In genomic region chr21:43921979-43922945, GRCh38 we compare ENCODE assay signal across 8 cellular contexts. TPM values are rescaled to one million over a fixed set of nuclear protein-coding genes. Genes with fewer than 3 reads are reported as not detected.
DNase-seq lines count a peak whose midpoint lies in the region; ATAC-seq and TF ChIP-seq lines count a peak whose summit lies in the region.

No MANE protein-coding gene starts in this region.

- H4K91ac ChIP-seq in mesenchymal stem cell (ENCODE audit: low read length) = peak overlapping the region; percentile 19

- no peak overlapping the region for H2BK15ac ChIP-seq in mesenchymal stem cell (ENCODE audit: low read depth, poor library complexity, severe bottlenecking)

- no peak overlapping the region for H3K4me2 ChIP-seq in mesenchymal stem cell (ENCODE audit: low read length, poor library complexity, severe bottlenecking)

- H3K4ac ChIP-seq in mesenchymal stem cell (ENCODE audit: low read depth in 1 of 2, low read length in 2 of 2) = peak overlapping the region in 1 of 2 experiments; percentile 40

- peak overlapping the region; percentile 62 to 72 for H3K27ac ChIP-seq in right atrium auricular region
- H3K27ac ChIP-seq in mesenchymal stem cell (ENCODE audit: low read length, poor library complexity, severe bottlenecking) = no peak overlapping the region
- H3K27ac ChIP-seq in thyroid gland = peak overlapping the region in 2 of 3 donors; percentile 50 to 59

- H3K9me3 ChIP-seq in right atrium auricular region (no peaks in the 10 kb centered on the region), mesenchymal stem cell (ENCODE audit: control insufficient read depth, low read length) (no peaks in the 10 kb centered on the region), thyroid gland (no peaks in the 10 kb centered on the region)

- H3K36me3 ChIP-seq in right atrium auricular region (no peaks in the 10 kb centered on the region), mesenchymal stem cell (ENCODE audit: control insufficient read depth in 1 of 2, insufficient read depth in 2 of 2, low read depth in 1 of 2, low read length in 2 of 2) (peaks cover 0 to 25% of the 10 kb centered on the region in 2 experiments), thyroid gland (no peaks in the 10 kb centered on the region)

- no peak for TF ChIP-seq POLR2A in thyroid gland (IDR thresholded peaks at IDR 0.05)

- intact Hi-C loops in Right ventricle myocardium superior (cut with DNase I) = loop anchor here (10.0 kb wide), 1 partner anchor 57 kb away; the partner anchor contains the start of gene AGPAT3
- intact Hi-C loops in thyroid gland (cut with DNase I) = no loop called here

- H3K18ac ChIP-seq in mesenchymal stem cell (ENCODE audit: low read depth in 1 of 2, low read length in 2 of 2) = peak overlapping the region in 1 of 2 experiments; percentile 59

- peak overlapping the region; percentile 49 for H3K4me3 Mint-ChIP-seq in activated T-cell treated with anti-CD3 and anti-CD28 coated beads, Interleukin-2, amount 50 U/mL, for 4 hours

- H2AK5ac ChIP-seq in mesenchymal stem cell (ENCODE audit: low read length, severe bottlenecking) = no peak overlapping the region

- H3K9me3 Mint-ChIP-seq in activated T-cell treated with anti-CD3 and anti-CD28 coated beads, Interleukin-2, amount 50 U/mL, for 4 hours = no peaks in the 10 kb centered on the region

- H3K27me3 ChIP-seq in right atrium auricular region (no peaks in the 10 kb centered on the region), mesenchymal stem cell (ENCODE audit: control insufficient read depth in 1 of 2, insufficient read depth in 1 of 2, low read length in 2 of 2) (no peaks in the 10 kb centered on the region), thyroid gland (no peaks in the 10 kb centered on the region)

- in situ Hi-C loops in G401 (cut with HindIII; ENCODE audit: low sequenced_read_pairs) = no loop called here

- no peak overlapping the region for H2AFZ ChIP-seq in mesenchymal stem cell (ENCODE audit: low read depth, low read length)

- H3K14ac ChIP-seq in mesenchymal stem cell (ENCODE audit: low read length in 2 of 2) = peak overlapping the region in 1 of 2 experiments; percentile 89

- no peaks in the 10 kb centered on the region for H3K27me3 Mint-ChIP-seq in activated T-cell treated with anti-CD3 and anti-CD28 coated beads, Interleukin-2, amount 50 U/mL, for 4 hours (ENCODE audit: low read depth)

- H3K9ac ChIP-seq in mesenchymal stem cell (ENCODE audit: low read length) = no peak overlapping the region

- H3K4me3 ChIP-seq in right atrium auricular region (no peak overlapping the region), mesenchymal stem cell (ENCODE audit: insufficient read depth in 1 of 2, low read depth in 1 of 2, low read length in 2 of 2) (no peak overlapping the region), thyroid gland (replicated peaks in 1 of 3) (no peak overlapping the region)

- peaks cover 52% of the 10 kb centered on the region for H3K4me1 Mint-ChIP-seq in activated T-cell treated with anti-CD3 and anti-CD28 coated beads, Interleukin-2, amount 50 U/mL, for 4 hours (ENCODE audit: low read depth)

- TF ChIP-seq CTCF in right atrium auricular region (IDR thresholded peaks at IDR 0.05) = no peak
- TF ChIP-seq CTCF in thyroid gland (IDR thresholded peaks at IDR 0.05) = no peak

- H3K4me1 ChIP-seq in right atrium auricular region = peaks cover 0 to 70% of the 10 kb centered on the region in 2 donors
- H3K4me1 ChIP-seq in mesenchymal stem cell (ENCODE audit: control insufficient read depth, insufficient read depth, low read depth, low read length) = peaks cover 44% of the 10 kb centered on the region
- H3K4me1 ChIP-seq in thyroid gland = peaks cover 60 to 80% of the 10 kb centered on the region in 2 donors

- no peak overlapping the region for H3K23ac ChIP-seq in mesenchymal stem cell (ENCODE audit: low read length in 2 of 2)

- DNase-seq in right atrium auricular region (ENCODE audit: low spot score) (no peak), Right ventricle myocardium superior (no peak), mesenchymal stem cell (peak; percentile 48), thyroid gland (no peak), occipital lobe (lab: John Stamatoyannopoulos, UW) (no peak), G401 (ENCODE audit: low spot score) (no peak)
- peak; percentile 79 for DNase-seq in activated T-cell treated with anti-CD3 and anti-CD28 coated beads, Interleukin-2, amount 50 U/mL, for 4 hours

- H2BK120ac ChIP-seq in mesenchymal stem cell (ENCODE audit: low read depth, low read length) = no peak overlapping the region

- peak overlapping the region in 1 of 2 experiments; percentile 84 for H2BK12ac ChIP-seq in mesenchymal stem cell (ENCODE audit: low read length in 2 of 2)

- 58% methylated on average over 26 of the region's 27 CpGs for WGBS in mesenchymal stem cell
- WGBS in thyroid gland, 2 donors = 80 to 82% methylated on average over 21 to 23 of the region's 27 CpGs

- peaks cover 12% of the 10 kb centered on the region for H3K36me3 Mint-ChIP-seq in activated T-cell treated with anti-CD3 and anti-CD28 coated beads, Interleukin-2, amount 50 U/mL, for 4 hours (ENCODE audit: insufficient read depth)

- H2BK5ac ChIP-seq in mesenchymal stem cell (ENCODE audit: low read depth, low read length, poor library complexity, severe bottlenecking) = no peak overlapping the region

- ATAC-seq in Right ventricle myocardium superior (ENCODE audit: poor library complexity) (no peak), GM21786 (IDR thresholded peaks at IDR 0.05; ENCODE audit: unreplicated experiment) (no peak)
- peak; percentile 69 for ATAC-seq in activated T-cell treated with anti-CD3 and anti-CD28 coated beads, Interleukin-2, amount 50 U/mL, for 4 hours

- peak overlapping the region; percentile 10 for H4K8ac ChIP-seq in mesenchymal stem cell (ENCODE audit: low read length)

- H3K79me1 ChIP-seq in mesenchymal stem cell (replicated peaks; ENCODE audit: low read length, poor library complexity, severe bottlenecking) = peaks cover 58% of the 10 kb centered on the region

RNA-seq across cellular contexts. Expression of gene AGPAT3, which starts 57.2 kb away (rescaled TPM):
- 10 to 100 TPM; 41.3 to 42.5 TPM for total RNA-seq in right atrium auricular region
- 96.3 TPM for total RNA-seq in Right ventricle myocardium superior
- 100 to 1,000 TPM in 2 of 3 donors, 10 to 100 TPM in 1; 97.4 to 122 (median 117) TPM for total RNA-seq in activated T-cell treated with anti-CD3 and anti-CD28 coated beads, Interleukin-2, amount 50 U/mL, for 4 hours
- polyA plus RNA-seq in mesenchymal stem cell (2013, experiment 1 of 2) = 38.6 TPM
- polyA plus RNA-seq in mesenchymal stem cell (2013, experiment 2 of 2) = 39.2 TPM
- total RNA-seq in thyroid gland = 10 to 100 TPM; 40.6 to 80.5 (median 65.3) TPM
- 34.9 TPM for total RNA-seq in occipital lobe
- 5.3 and 14.7 TPM in 2 replicates for total RNA-seq in G401 (2014; rRNA removed; shearing (Covaris generic))

Comparison
In these comparisons a context has a peak if more than half of its experiments do, and no peak if none do; other contexts are left out.
1. DNase-seq: peak in activated T-cell treated with anti-CD3 and anti-CD28 coated beads, Interleukin-2, amount 50 U/mL, for 4 hours (single experiment) and mesenchymal stem cell (single experiment); none in right atrium auricular region (single experiment), Right ventricle myocardium superior (single experiment), thyroid gland (0 of 2), occipital lobe (single experiment) and G401 (single experiment).
2. ATAC-seq: peak in activated T-cell treated with anti-CD3 and anti-CD28 coated beads, Interleukin-2, amount 50 U/mL, for 4 hours (2 of 2); none in Right ventricle myocardium superior (single experiment) and GM21786 (single experiment).